Comparison of ENCODE assay signal across 8 cellular contexts in the genomic region with DNA sequence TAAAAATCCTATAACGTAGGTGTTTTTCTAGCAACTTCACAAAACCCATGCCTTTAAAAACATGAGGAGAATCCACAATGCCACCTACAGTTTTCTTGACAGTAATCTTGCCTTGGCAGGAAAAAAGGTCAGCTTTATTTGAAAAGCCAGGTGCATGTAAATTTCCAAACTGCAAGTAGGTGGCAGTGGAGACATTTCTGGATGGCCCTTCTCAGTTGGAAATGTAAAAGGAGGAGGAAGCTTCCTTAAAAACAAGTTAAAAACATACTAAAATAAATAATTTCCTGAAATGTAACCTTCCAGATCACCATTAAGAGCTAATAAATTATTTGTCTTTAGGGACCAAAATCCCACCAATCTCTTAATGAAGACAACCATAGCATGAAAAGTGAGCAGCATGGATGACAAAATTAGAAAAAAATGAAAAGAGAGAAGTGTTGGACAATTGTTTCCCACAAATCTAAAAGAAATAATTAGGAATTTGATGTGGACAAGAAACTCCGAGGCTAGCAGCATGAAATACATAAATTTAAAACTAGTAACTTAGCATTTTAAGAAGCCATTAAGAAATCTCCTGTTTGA.
DNase-seq lines count a peak whose midpoint lies in the region; ATAC-seq, FAIRE-seq and TF ChIP-seq lines count a peak whose summit lies in the region.

No MANE protein-coding gene starts in this region.

- ATAC-seq in foreskin keratinocyte (no peak), HG02870 (IDR thresholded peaks at IDR 0.05; ENCODE audit: unreplicated experiment) (no peak)

- H3K4me3 ChIP-seq in BE2C (ENCODE audit: low read depth, low read length): no peak overlapping the region
- no peak overlapping the region for H3K4me3 ChIP-seq in Peyer's patch

- no peak for DNase-seq in BE2C
- DNase-seq in HCEC 1CT: peak; percentile 50
- DNase-seq in Peyer's patch: peak in 1 of 3 donors; percentile 52
- DNase-seq in foreskin keratinocyte: peak in 1 of 2 donors; percentile 30
- DNase-seq in stimulated activated CD4-positive, alpha-beta T cell treated with anti-CD3 and anti-CD28 coated beads, Interleukin-4, amount 100 ng/mL, for 24 hours: no peak
- no peak for DNase-seq in ureter (ENCODE audit: low spot score)
- DNase-seq in frontal cortex (ENCODE audit: low spot score in 2 of 2): no peak

- H3K27ac ChIP-seq in Peyer's patch: no peak overlapping the region
- no peak overlapping the region for H3K27ac ChIP-seq in foreskin keratinocyte

- H3K36me3 ChIP-seq in BE2C (no peaks in the 10 kb centered on the region), Peyer's patch (no peaks in the 10 kb centered on the region)

- FAIRE-seq in frontal cortex (lab: Jason Lieb, UNC): no peak

- H3K4me1 ChIP-seq in BE2C (no peaks in the 10 kb centered on the region), Peyer's patch (peaks cover 0 to 10% (median 0%) of the 10 kb centered on the region in 4 donors), foreskin keratinocyte (no peaks in the 10 kb centered on the region)

- no peaks in the 10 kb centered on the region for H3K9me3 ChIP-seq in BE2C
- no peaks in the 10 kb centered on the region for H3K9me3 ChIP-seq in Peyer's patch

- TF ChIP-seq POLR2A in Peyer's patch (IDR thresholded peaks at IDR 0.05): no peak

- peaks cover 67% of the 10 kb centered on the region for H3K27me3 ChIP-seq in BE2C
- no peaks in the 10 kb centered on the region for H3K27me3 ChIP-seq in Peyer's patch
- peaks cover 32% of the 10 kb centered on the region for H3K27me3 ChIP-seq in foreskin keratinocyte

- TF ChIP-seq CTCF in BE2C (IDR thresholded peaks at IDR 0.05; ENCODE audit: low read depth, low read length) (peak; percentile 65), Peyer's patch (IDR thresholded peaks at IDR 0.05) (peak in 4 of 6 experiments; percentile 39 to 80 (median 78)), foreskin keratinocyte (conservative IDR thresholded peaks at IDR 0.05) (peak; percentile 76)
